Comparison of ENCODE assay signal across 9 cellular contexts in the genomic region with DNA sequence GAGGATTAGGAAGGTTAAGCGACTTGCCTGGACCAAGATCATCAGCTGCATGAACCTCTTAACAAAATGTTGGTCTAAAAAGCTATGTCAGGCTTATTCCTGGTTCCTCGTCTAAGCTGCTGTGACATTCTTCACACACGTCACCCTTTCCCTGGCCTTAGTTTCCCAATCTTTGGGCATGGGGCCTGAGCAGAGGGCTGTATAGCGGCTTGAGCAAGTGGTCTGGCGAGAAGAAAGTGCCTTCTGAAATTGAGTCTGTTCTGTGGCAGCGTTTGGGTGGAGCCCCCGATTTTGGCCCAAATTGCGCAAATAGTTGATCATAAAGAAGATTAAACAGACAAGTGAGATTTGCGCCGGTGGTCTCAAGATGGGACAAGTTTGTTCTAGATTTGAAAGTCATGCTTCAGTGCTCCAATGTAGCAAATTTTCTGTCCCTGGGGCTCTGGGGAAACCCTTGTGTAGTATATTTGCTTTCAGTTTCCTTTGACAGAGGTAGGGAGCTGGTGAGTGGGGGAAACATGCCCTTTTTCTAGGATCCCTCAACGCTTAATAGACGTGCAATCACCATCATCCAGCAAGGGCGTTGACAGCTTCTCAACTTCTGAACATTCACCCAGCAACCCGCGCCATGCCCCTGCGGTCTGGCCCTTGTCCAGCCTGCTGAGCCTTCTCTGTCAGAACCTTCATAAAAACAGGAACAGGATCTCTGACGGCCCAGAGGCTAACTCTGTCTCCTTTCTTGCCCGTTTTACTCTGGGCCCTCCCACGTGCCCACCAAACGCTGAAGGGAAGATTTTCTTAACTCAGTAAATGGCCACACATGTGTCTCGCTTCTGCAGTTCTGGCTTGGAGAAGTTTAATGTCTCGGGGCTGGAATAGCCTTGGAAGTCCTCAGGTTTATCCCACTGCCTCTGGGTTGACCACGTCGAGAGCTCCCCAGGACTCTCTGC. TPM values are rescaled to one million over a fixed set of nuclear protein-coding genes. Genes with fewer than 3 reads are reported as not detected.
DNase-seq lines count a peak whose midpoint lies in the region; ATAC-seq, FAIRE-seq and TF ChIP-seq lines count a peak whose summit lies in the region.
"Had no signal": no experiment of that assay in that cellular context is flagged by ENCODE, and none has a peak within 500 bp of the region (broad histone marks: within the 10 kb centered on the region; RNA-seq: fewer than 3 reads in every experiment).

No MANE protein-coding gene starts in this region.

- BruUV-seq in Caco-2 (replicated peaks; lab: Mats Ljungman, UMichigan): no TSS peak

- TF ChIP-seq CTCF in GM06990 (IDR thresholded peaks at IDR 0.05; ENCODE audit: insufficient read depth, low read length, poor library complexity, severe bottlenecking) (no peak), lung (IDR thresholded peaks at IDR 0.05; ENCODE audit: control extremely low read depth, extremely low read depth) (no peak), Caco-2 (IDR thresholded peaks at IDR 0.05; ENCODE audit: insufficient read depth in 1 of 2, low read depth in 1 of 2, low read length in 1 of 2, severe bottlenecking in 1 of 2, unreplicated experiment in 1 of 2) (no peak)

- H3K9me3 ChIP-seq in lung (ENCODE audit: control insufficient read depth in 2 of 2, insufficient read depth in 1 of 2, low read length in 1 of 2) (no peaks in the 10 kb centered on the region), Caco-2 (no peaks in the 10 kb centered on the region; the same call in 1 of the 2 replicates)

- POLR2A ChIA-PET in Caco-2 (lab: Charles Lee): no interaction called here

- FAIRE-seq in urothelium cell line (lab: Jason Lieb, UNC): peak; percentile 27
- FAIRE-seq: H1 had no signal

- WGBS in lung, 2 donors: 28 to 57% methylated on average over 24 of the region's 24 CpGs

- H3K4me3 ChIP-seq in GM06990 (replicated peaks; ENCODE audit: low read depth, low read length) (peak overlapping the region; percentile 26), lung (no peak overlapping the region), Caco-2 (ENCODE audit: low read depth, low read length) (no peak overlapping the region)

- H3K27ac Mint-ChIP-seq in Caco-2 (ENCODE audit: unreplicated experiment): no peak overlapping the region

- no peaks in the 10 kb centered on the region for H3K36me3 Mint-ChIP-seq in Caco-2 (ENCODE audit: insufficient read depth, unreplicated experiment)

- H3K4me3 Mint-ChIP-seq in Caco-2 (ENCODE audit: unreplicated experiment): no peak overlapping the region

- intact Hi-C loops in Caco-2 (cut with micrococcal nuclease; ENCODE audit: unreplicated experiment): no loop called here

- ATAC-seq in GM21367 (IDR thresholded peaks at IDR 0.05; ENCODE audit: unreplicated experiment): peak; percentile 50
- ATAC-seq in lung (ENCODE audit: insufficient read depth, low FRiP score): peak; percentile 59

- no peaks in the 10 kb centered on the region for H3K9me3 Mint-ChIP-seq in Caco-2 (ENCODE audit: unreplicated experiment)

- H3K27ac ChIP-seq in lung (ENCODE audit: low read depth in 1 of 2, low read length in 1 of 2): no peak overlapping the region

- H3K36me3 ChIP-seq in GM06990 (ENCODE audit: control insufficient read depth, insufficient read depth, low read length) (no peaks in the 10 kb centered on the region), lung (ENCODE audit: control insufficient read depth in 2 of 2, insufficient read depth in 2 of 2, low read length in 2 of 2) (no peaks in the 10 kb centered on the region), Caco-2 (ENCODE audit: control insufficient read depth, insufficient read depth, low read length) (no peaks in the 10 kb centered on the region)

- CTCF ChIA-PET in Caco-2 (lab: Charles Lee): interaction anchor here (1.0 kb wide), 1 partner anchor 642 kb away, joined by 3 read pairs; no protein-coding TSS in a partner anchor

- H3K27me3 Mint-ChIP-seq in Caco-2 (ENCODE audit: insufficient read depth, unreplicated experiment): peaks cover 35% of the 10 kb centered on the region

- DNase-seq in GM06990 (ENCODE audit: extremely low read depth, insufficient read length) (peak; percentile 86), HT1080 (ENCODE audit: low read depth) (peak; percentile 39), lung (ENCODE audit: low spot score) (peak; percentile 72), urothelium cell line (ENCODE audit: low spot score) (peak; percentile 66), Caco-2 (no peak), COR-L47 (lab: John Stamatoyannopoulos, UW) (no peak)
- peak; percentile 55 to 59 for DNase-seq in activated T-cell treated with anti-CD3 and anti-CD28 coated beads, Interleukin-2, amount 50 U/mL, for 48 hours

- H3K4me1 Mint-ChIP-seq in Caco-2 (ENCODE audit: low read depth, unreplicated experiment): no peaks in the 10 kb centered on the region

- no peaks in the 10 kb centered on the region for H3K4me1 ChIP-seq in lung (ENCODE audit: control insufficient read depth in 2 of 2, insufficient read depth in 2 of 2, low read length in 2 of 2)
- no peaks in the 10 kb centered on the region for H3K4me1 ChIP-seq in Caco-2

- H3K27me3 ChIP-seq in GM06990 (replicated peaks; ENCODE audit: control insufficient read depth, insufficient read depth, low read length) (no peaks in the 10 kb centered on the region), lung (ENCODE audit: control insufficient read depth, insufficient read depth) (no peaks in the 10 kb centered on the region), Caco-2 (replicated peaks; ENCODE audit: control insufficient read depth, insufficient read depth, low read length) (no peaks in the 10 kb centered on the region)

RNA-seq across cellular contexts. Expression of gene CCND2, which starts 58.4 kb away (rescaled TPM):
- total RNA-seq in HT1080 (2014; rRNA removed; shearing (Covaris generic)): 3.2 TPM in 2 replicates
- polyA plus RNA-seq in HT1080 (2015; cell fraction: cytosol; rRNA removed): 2.5 and 3.8 TPM in 2 replicates
- 5.4 and 5.8 TPM in 2 replicates for polyA plus RNA-seq in HT1080 (2015; cell fraction: nucleus; rRNA removed)
- total RNA-seq in lung (100 to 1,000 TPM in 1 of 2 donors, 10 to 100 TPM in 1; 93.9 to 113 TPM), Caco-2 (2022) (113 and 145 TPM in 2 replicates)
- polyA plus RNA-seq in lung: 1 to 10 TPM; 6.1 to 9.5 TPM

Comparison
In these comparisons a context has a peak if more than half of its experiments do, and no peak if none do; other contexts are left out.
1. DNase-seq: peak in GM06990 (single experiment), HT1080 (single experiment), activated T-cell treated with anti-CD3 and anti-CD28 coated beads, Interleukin-2, amount 50 U/mL, for 48 hours (2 of 2), lung (single experiment) and urothelium cell line (single experiment); none in Caco-2 (0 of 2) and COR-L47 (single experiment).
2. RNA of gene CCND2, which starts 58.4 kb away (total RNA-seq): 113 to 145 TPM in Caco-2 and 93.9 to 113 TPM in lung; 3.2 TPM in HT1080; every median in the first group is over 10 times any median in the second.